Comparison of ENCODE assay signal across 7 cellular contexts in the genomic region with DNA sequence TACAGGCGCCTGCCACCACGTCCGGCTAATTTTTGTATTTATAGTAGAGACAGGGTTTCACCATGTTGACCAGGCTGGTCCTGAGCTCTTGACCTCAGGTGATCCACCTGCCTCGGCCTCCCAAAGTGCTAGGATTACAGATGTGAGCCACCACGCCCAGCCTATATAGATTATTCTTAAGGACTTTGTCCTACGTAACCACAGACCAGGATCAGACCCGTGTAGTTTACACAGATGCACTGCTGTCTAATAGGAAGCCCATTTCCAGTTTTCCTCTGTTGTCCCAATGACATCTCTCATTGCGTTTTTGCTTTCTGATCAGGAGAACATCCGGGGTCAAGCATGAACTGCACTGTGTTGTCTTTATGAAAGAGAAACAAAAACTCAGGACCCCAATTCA. TPM values are rescaled to one million over a fixed set of nuclear protein-coding genes. Genes with fewer than 3 reads are reported as not detected.
"Had no signal": no experiment of that assay in that cellular context is flagged by ENCODE, and none has a peak within 500 bp of the region (broad histone marks: within the 10 kb centered on the region; RNA-seq: fewer than 3 reads in every experiment).

No MANE protein-coding gene starts in this region.

RNA-seq across cellular contexts. Expression of a gene that starts 29.1 kb away (rescaled TPM):
- total RNA-seq: HepG2, HT1080 had no signal
- polyA plus RNA-seq: HepG2, IgD-negative memory B cell had no signal

RNA-seq across cellular contexts. Expression of a gene that starts 32.1 kb away (rescaled TPM):
- total RNA-seq: GM23248, H4, H7, HepG2, HFFc6, HT1080 had no signal
- polyA plus RNA-seq: GM23248, HepG2, IgD-negative memory B cell had no signal
